Comparison of ENCODE assay signal across 20 cellular contexts in the genomic region with DNA sequence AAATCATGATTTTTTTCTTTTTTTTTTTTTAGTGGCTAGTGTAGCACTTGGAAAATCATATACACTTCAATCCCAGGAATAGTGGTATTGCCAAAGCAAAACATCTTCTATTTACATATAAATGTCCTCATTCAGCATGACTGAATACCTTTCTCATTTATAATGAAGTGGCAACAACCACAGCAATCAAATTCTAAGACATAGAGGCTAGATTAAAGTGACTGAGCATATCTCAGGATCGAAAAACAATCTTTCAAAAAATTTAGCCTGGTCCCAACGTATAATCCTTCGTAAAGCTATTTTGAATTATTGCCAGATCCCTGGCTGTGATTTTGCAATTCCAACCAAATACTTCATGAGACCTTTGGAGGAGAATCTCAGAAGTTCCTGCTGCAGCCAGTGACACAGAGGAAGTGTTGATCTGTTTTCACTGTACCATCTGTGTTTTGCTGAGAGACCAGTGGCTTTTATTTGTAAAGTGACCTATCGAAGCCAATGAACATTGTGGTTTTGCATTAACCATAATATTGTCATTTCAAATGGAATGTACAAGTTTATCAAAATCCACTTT. TPM values are rescaled to one million over a fixed set of nuclear protein-coding genes. Genes with fewer than 3 reads are reported as not detected.
A peak's percentile ranks its signal among the peaks of the same experiment; 100 is the strongest.
DNase-seq lines count a peak whose midpoint lies in the region; ATAC-seq lines count a peak whose summit lies in the region.
"Had no signal": no experiment of that assay in that cellular context is flagged by ENCODE, and none has a peak within 500 bp of the region (broad histone marks: within the 10 kb centered on the region; RNA-seq: fewer than 3 reads in every experiment).

No MANE protein-coding gene starts in this region.

- H3K36me3 ChIP-seq in HUES64 (ENCODE audit: insufficient read depth, low read length) (no peaks in the 10 kb centered on the region), iPS-20b (ENCODE audit: insufficient read depth, low read depth, low read length) (no peaks in the 10 kb centered on the region)

- DNase-seq in H4 (ENCODE audit: low spot score) (peak; percentile 49), astrocyte of the hippocampus (ENCODE audit: low read depth, low spot score) (peak; percentile 10), HuH-7 (ENCODE audit: low spot score) (no peak)
- DNase-seq: CD4-positive, CD25-positive, alpha-beta regulatory T cell; DMS153; DND-41; GOT3; Karpas-422; NCI-H1092 treated with DMSO at 0.1 percent for 48 hours; NCI-H1436 treated with DMSO at 0.1 percent for 48 hours; NCI-H187 treated with DMSO at 0.1 percent for 48 hours; NCI-H2107; NCI-H524; NCI-H774 had no signal

- 22% methylated on average over 3 of the region's 4 CpGs for WGBS in HUES64

- no peak for ATAC-seq in HG03097 (IDR thresholded peaks at IDR 0.05; ENCODE audit: low FRiP score, unreplicated experiment)
- ATAC-seq in HG02763 (IDR thresholded peaks at IDR 0.05; ENCODE audit: unreplicated experiment) = no peak
- no peak for ATAC-seq in HG03521 (IDR thresholded peaks at IDR 0.05; ENCODE audit: unreplicated experiment)

- peak overlapping the region; percentile 73 for H3K27ac ChIP-seq in HUES64 (ENCODE audit: low read depth, low read length)
- H3K27ac ChIP-seq in iPS-20b (ENCODE audit: low read length) = no peak overlapping the region

- H3K4me3 ChIP-seq in HUES64 (ENCODE audit: low read length) (peak overlapping the region; percentile 30; the same call in 1 of the 2 replicates), iPS-20b (ENCODE audit: low read length) (peak overlapping the region; percentile 30)

- no peak overlapping the region for H3K9ac ChIP-seq in HUES64 (ENCODE audit: low read depth, low read length)
- peak overlapping the region; percentile 27; the same call in 1 of the 2 replicates for H3K9ac ChIP-seq in iPS-20b (ENCODE audit: low read depth, low read length)

- H3K9me3 ChIP-seq in HUES64 (ENCODE audit: insufficient read depth, low read depth, low read length) (no peaks in the 10 kb centered on the region), iPS-20b (ENCODE audit: insufficient read depth, low read depth, low read length) (no peaks in the 10 kb centered on the region)

- H3K4me1 ChIP-seq in HUES64 (ENCODE audit: insufficient read depth, low read length) (peaks cover 14% of the 10 kb centered on the region), iPS-20b (ENCODE audit: insufficient read depth, low read length) (no peaks in the 10 kb centered on the region; the same call in 1 of the 2 replicates)

- H3K27me3 ChIP-seq in HUES64 (ENCODE audit: insufficient read depth, low read length) (no peaks in the 10 kb centered on the region), iPS-20b (ENCODE audit: insufficient read depth, low read length) (no peaks in the 10 kb centered on the region)

RNA-seq across cellular contexts. Expression of a gene that starts 29.8 kb away (rescaled TPM):
- total RNA-seq in H4 (2014; rRNA removed; shearing (Covaris generic)) = 0.08 and 0.64 TPM in 2 replicates
- polyA plus RNA-seq in HUES64 (2013, experiment 1 of 2) = 10.7 TPM
- 15.0 TPM for polyA plus RNA-seq in HUES64 (2013, experiment 2 of 2)
- total RNA-seq: CD4-positive, CD25-positive, alpha-beta regulatory T cell had no signal
- polyA plus RNA-seq: BJ; CD4-positive, CD25-positive, alpha-beta regulatory T cell had no signal
